Comparison of ENCODE assay signal across 1 cellular context in the genomic region with DNA sequence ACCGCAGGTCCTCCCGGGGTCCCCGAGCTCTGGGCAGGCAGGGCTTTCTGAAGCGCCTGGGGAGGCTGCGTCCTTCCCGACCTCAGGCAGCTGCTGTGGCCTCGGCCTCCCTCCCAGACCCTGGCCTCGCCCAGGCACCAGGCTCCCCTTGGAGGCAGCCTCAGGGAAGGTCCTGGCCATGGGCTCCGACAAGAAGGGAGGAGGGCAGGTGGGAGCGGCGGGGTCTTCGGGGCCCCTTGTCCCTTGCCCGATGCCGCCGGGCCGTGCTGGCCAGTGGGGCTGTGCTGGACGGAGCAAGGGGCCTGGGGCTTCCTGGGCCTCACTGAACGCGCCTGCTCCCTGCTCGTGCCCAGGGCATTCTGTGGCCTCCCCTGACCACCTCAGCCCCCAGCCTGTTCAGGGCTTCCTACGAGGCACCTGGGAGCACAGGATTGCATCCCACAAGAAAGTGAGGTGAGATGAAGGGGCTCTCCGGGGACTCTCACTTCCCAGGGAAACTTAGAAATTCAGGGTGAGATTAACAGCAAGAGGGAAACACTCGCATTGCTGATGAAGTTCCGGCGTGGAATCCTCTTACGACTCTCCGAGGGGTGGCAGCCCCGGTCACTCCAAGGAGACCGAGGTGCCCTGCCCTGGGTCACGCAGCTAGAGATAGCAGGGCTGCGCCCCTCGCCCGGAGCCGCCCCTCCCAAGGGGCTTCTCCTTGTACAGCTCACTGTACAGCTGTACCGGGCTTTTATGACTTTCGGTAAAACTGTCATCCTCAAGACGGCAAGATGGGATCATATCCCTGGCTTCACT.
TF ChIP-seq lines count a peak whose summit lies in the region.

No MANE protein-coding gene starts in this region.

TF ChIP-seq in K562, 482 proteins besides CTCF, POLR2A, EP300 and RAD21 (continued from another document and continues in another):
- TF ChIP-seq, protein P1, sequence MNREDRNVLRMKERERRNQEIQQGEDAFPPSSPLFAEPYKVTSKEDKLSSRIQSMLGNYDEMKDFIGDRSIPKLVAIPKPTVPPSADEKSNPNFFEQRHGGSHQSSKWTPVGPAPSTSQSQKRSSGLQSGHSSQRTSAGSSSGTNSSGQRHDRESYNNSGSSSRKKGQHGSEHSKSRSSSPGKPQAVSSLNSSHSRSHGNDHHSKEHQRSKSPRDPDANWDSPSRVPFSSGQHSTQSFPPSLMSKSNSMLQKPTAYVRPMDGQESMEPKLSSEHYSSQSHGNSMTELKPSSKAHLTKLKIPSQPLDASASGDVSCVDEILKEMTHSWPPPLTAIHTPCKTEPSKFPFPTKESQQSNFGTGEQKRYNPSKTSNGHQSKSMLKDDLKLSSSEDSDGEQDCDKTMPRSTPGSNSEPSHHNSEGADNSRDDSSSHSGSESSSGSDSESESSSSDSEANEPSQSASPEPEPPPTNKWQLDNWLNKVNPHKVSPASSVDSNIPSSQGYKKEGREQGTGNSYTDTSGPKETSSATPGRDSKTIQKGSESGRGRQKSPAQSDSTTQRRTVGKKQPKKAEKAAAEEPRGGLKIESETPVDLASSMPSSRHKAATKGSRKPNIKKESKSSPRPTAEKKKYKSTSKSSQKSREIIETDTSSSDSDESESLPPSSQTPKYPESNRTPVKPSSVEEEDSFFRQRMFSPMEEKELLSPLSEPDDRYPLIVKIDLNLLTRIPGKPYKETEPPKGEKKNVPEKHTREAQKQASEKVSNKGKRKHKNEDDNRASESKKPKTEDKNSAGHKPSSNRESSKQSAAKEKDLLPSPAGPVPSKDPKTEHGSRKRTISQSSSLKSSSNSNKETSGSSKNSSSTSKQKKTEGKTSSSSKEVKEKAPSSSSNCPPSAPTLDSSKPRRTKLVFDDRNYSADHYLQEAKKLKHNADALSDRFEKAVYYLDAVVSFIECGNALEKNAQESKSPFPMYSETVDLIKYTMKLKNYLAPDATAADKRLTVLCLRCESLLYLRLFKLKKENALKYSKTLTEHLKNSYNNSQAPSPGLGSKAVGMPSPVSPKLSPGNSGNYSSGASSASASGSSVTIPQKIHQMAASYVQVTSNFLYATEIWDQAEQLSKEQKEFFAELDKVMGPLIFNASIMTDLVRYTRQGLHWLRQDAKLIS (CRISPR knock-in tag; IDR thresholded peaks at IDR 0.05): 0 out of 2 replicates have a peak, but pooled peaks have one; percentile 15
- TF ChIP-seq KAT8 (IDR thresholded peaks at IDR 0.05; ENCODE audit: low read depth) (no peak), KDM5B (IDR thresholded peaks at IDR 0.05; ENCODE audit: insufficient replicate concordance, low read depth, low read length) (peak; percentile 59), POLR2AphosphoS5 (IDR thresholded peaks at IDR 0.05; ENCODE audit: control insufficient read depth, insufficient read depth, low read depth, low read length) (no peak), TAF7 (tag; IDR thresholded peaks at IDR 0.05) (peak; percentile 62), SIN3B (IDR thresholded peaks at IDR 0.05; ENCODE audit: low read depth) (peak; percentile 12; the same call in 1 of the 2 replicates), ZC3H8 (IDR thresholded peaks at IDR 0.05) (no peak), TARDBP (IDR thresholded peaks at IDR 0.05) (no peak; the same call in 1 of the 2 replicates), POLR2H (tag; IDR thresholded peaks at IDR 0.05; ENCODE audit: low read depth) (no peak), ZNF165 (CRISPR knock-in tag; IDR thresholded peaks at IDR 0.05; ENCODE audit: borderline replicate concordance) (0 out of 2 replicates have a peak, but pooled peaks have one; percentile 22), ZBTB7A (IDR thresholded peaks at IDR 0.05; ENCODE audit: borderline replicate concordance, control insufficient read depth, low read depth, low read length) (peak; percentile 93), ASH1L (IDR thresholded peaks at IDR 0.05; ENCODE audit: borderline replicate concordance, low read depth, partially characterized antibody) (no peak), ELF4 (CRISPR knock-in tag; IDR thresholded peaks at IDR 0.05) (peak; percentile 64; the same call in 1 of the 2 replicates), ELF1 (tag; IDR thresholded peaks at IDR 0.05) (0 out of 2 replicates have a peak, but pooled peaks have one; percentile 1), ZNF263 (CRISPR knock-in tag; IDR thresholded peaks at IDR 0.05; ENCODE audit: borderline replicate concordance) (peak; percentile 30; the same call in 1 of the 2 replicates), ETV1 (tag; conservative IDR thresholded peaks at IDR 0.05; ENCODE audit: low read depth) (no peak), YY1 (IDR thresholded peaks at IDR 0.05; ENCODE audit: borderline replicate concordance in 1 of 3, control insufficient read depth in 1 of 3, extremely low read depth in 1 of 3, insufficient read depth in 3 of 3, insufficient read length in 1 of 3, insufficient replicate concordance in 2 of 3, low read depth in 1 of 3, low read length in 2 of 3) (peak in 1 of 3 experiments; percentile 7), RBBP5 (IDR thresholded peaks at IDR 0.05; ENCODE audit: borderline replicate concordance, insufficient read depth, low read length, poor library complexity, severe bottlenecking) (peak; percentile 34), XRCC3 (IDR thresholded peaks at IDR 0.05) (no peak), ZNF699 (CRISPR knock-in tag; IDR thresholded peaks at IDR 0.05; ENCODE audit: insufficient replicate concordance) (no peak), ZNF75A (CRISPR knock-in tag; IDR thresholded peaks at IDR 0.05) (0 out of 2 replicates have a peak, but pooled peaks have one; percentile 27), CBX1 (IDR thresholded peaks at IDR 0.05; ENCODE audit: low read depth) (0 out of 2 replicates have a peak, but pooled peaks have one; percentile 1), MAZ (CRISPR knock-in tag; conservative IDR thresholded peaks at IDR 0.05 in 1 of 2, IDR thresholded peaks at IDR 0.05 in 1 of 2) (peak in 1 of 2 experiments; percentile 48; a peak in 3 of 4 replicates), FOXP1 (CRISPR knock-in tag; IDR thresholded peaks at IDR 0.05) (0 out of 2 replicates have a peak, but pooled peaks have one; percentile 56)
- TF ChIP-seq, protein P2, sequence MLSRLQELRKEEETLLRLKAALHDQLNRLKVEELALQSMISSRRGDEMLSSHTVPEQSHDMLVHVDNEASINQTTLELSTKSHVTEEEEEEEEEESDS (CRISPR knock-in tag; IDR thresholded peaks at IDR 0.05): no peak
- TF ChIP-seq, protein P3, sequence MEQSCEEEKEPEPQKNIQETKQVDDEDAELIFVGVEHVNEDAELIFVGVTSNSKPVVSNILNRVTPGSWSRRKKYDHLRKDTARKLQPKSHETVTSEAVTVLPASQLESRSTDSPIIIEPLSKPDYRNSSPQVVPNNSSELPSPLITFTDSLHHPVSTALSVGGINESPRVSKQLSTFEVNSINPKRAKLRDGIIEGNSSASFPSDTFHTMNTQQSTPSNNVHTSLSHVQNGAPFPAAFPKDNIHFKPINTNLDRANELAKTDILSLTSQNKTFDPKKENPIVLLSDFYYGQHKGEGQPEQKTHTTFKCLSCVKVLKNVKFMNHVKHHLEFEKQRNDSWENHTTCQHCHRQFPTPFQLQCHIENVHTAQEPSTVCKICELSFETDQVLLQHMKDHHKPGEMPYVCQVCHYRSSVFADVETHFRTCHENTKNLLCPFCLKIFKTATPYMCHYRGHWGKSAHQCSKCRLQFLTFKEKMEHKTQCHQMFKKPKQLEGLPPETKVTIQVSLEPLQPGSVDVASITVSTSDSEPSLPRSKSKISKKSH (CRISPR knock-in tag; IDR thresholded peaks at IDR 0.05): no peak
- TF ChIP-seq, protein P4, sequence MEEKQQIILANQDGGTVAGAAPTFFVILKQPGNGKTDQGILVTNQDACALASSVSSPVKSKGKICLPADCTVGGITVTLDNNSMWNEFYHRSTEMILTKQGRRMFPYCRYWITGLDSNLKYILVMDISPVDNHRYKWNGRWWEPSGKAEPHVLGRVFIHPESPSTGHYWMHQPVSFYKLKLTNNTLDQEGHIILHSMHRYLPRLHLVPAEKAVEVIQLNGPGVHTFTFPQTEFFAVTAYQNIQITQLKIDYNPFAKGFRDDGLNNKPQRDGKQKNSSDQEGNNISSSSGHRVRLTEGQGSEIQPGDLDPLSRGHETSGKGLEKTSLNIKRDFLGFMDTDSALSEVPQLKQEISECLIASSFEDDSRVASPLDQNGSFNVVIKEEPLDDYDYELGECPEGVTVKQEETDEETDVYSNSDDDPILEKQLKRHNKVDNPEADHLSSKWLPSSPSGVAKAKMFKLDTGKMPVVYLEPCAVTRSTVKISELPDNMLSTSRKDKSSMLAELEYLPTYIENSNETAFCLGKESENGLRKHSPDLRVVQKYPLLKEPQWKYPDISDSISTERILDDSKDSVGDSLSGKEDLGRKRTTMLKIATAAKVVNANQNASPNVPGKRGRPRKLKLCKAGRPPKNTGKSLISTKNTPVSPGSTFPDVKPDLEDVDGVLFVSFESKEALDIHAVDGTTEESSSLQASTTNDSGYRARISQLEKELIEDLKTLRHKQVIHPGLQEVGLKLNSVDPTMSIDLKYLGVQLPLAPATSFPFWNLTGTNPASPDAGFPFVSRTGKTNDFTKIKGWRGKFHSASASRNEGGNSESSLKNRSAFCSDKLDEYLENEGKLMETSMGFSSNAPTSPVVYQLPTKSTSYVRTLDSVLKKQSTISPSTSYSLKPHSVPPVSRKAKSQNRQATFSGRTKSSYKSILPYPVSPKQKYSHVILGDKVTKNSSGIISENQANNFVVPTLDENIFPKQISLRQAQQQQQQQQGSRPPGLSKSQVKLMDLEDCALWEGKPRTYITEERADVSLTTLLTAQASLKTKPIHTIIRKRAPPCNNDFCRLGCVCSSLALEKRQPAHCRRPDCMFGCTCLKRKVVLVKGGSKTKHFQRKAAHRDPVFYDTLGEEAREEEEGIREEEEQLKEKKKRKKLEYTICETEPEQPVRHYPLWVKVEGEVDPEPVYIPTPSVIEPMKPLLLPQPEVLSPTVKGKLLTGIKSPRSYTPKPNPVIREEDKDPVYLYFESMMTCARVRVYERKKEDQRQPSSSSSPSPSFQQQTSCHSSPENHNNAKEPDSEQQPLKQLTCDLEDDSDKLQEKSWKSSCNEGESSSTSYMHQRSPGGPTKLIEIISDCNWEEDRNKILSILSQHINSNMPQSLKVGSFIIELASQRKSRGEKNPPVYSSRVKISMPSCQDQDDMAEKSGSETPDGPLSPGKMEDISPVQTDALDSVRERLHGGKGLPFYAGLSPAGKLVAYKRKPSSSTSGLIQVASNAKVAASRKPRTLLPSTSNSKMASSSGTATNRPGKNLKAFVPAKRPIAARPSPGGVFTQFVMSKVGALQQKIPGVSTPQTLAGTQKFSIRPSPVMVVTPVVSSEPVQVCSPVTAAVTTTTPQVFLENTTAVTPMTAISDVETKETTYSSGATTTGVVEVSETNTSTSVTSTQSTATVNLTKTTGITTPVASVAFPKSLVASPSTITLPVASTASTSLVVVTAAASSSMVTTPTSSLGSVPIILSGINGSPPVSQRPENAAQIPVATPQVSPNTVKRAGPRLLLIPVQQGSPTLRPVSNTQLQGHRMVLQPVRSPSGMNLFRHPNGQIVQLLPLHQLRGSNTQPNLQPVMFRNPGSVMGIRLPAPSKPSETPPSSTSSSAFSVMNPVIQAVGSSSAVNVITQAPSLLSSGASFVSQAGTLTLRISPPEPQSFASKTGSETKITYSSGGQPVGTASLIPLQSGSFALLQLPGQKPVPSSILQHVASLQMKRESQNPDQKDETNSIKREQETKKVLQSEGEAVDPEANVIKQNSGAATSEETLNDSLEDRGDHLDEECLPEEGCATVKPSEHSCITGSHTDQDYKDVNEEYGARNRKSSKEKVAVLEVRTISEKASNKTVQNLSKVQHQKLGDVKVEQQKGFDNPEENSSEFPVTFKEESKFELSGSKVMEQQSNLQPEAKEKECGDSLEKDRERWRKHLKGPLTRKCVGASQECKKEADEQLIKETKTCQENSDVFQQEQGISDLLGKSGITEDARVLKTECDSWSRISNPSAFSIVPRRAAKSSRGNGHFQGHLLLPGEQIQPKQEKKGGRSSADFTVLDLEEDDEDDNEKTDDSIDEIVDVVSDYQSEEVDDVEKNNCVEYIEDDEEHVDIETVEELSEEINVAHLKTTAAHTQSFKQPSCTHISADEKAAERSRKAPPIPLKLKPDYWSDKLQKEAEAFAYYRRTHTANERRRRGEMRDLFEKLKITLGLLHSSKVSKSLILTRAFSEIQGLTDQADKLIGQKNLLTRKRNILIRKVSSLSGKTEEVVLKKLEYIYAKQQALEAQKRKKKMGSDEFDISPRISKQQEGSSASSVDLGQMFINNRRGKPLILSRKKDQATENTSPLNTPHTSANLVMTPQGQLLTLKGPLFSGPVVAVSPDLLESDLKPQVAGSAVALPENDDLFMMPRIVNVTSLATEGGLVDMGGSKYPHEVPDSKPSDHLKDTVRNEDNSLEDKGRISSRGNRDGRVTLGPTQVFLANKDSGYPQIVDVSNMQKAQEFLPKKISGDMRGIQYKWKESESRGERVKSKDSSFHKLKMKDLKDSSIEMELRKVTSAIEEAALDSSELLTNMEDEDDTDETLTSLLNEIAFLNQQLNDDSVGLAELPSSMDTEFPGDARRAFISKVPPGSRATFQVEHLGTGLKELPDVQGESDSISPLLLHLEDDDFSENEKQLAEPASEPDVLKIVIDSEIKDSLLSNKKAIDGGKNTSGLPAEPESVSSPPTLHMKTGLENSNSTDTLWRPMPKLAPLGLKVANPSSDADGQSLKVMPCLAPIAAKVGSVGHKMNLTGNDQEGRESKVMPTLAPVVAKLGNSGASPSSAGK (IDR thresholded peaks at IDR 0.05): peak; percentile 67; the same call in 1 of the 2 replicates
- TF ChIP-seq, protein P5, sequence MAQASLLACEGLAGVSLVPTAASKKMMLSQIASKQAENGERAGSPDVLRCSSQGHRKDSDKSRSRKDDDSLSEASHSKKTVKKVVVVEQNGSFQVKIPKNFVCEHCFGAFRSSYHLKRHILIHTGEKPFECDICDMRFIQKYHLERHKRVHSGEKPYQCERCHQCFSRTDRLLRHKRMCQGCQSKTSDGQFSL (CRISPR knock-in tag; IDR thresholded peaks at IDR 0.05): no peak
- TF ChIP-seq, protein P5 (tag; IDR thresholded peaks at IDR 0.05): no peak
- TF ChIP-seq, protein P6, sequence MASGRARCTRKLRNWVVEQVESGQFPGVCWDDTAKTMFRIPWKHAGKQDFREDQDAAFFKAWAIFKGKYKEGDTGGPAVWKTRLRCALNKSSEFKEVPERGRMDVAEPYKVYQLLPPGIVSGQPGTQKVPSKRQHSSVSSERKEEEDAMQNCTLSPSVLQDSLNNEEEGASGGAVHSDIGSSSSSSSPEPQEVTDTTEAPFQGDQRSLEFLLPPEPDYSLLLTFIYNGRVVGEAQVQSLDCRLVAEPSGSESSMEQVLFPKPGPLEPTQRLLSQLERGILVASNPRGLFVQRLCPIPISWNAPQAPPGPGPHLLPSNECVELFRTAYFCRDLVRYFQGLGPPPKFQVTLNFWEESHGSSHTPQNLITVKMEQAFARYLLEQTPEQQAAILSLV (tag; IDR thresholded peaks at IDR 0.05): no peak
- TF ChIP-seq, protein P7, sequence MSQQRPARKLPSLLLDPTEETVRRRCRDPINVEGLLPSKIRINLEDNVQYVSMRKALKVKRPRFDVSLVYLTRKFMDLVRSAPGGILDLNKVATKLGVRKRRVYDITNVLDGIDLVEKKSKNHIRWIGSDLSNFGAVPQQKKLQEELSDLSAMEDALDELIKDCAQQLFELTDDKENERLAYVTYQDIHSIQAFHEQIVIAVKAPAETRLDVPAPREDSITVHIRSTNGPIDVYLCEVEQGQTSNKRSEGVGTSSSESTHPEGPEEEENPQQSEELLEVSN (IDR thresholded peaks at IDR 0.05; ENCODE audit: borderline replicate concordance in 1 of 2, extremely low read depth in 1 of 2, insufficient read depth in 1 of 2, insufficient read length in 1 of 2, low read depth in 1 of 2, low read length in 1 of 2, poor library complexity in 1 of 2, severe bottlenecking in 1 of 2): peak; percentile 5 to 30
